1 cellular context compared by ENCODE assay signal in genomic region chr1:101004061-101004460, GRCh38.
TF ChIP-seq lines count a peak whose summit lies in the region.

No MANE protein-coding gene starts in this region.

TF ChIP-seq in HepG2, 621 proteins besides CTCF, POLR2A, EP300 and RAD21 (continued from another document and continues in another):
- TF ChIP-seq TFE3 (CRISPR knock-in tag; IDR thresholded peaks at IDR 0.05) (no peak; the same call in 1 of the 2 replicates), ZNF24 (IDR thresholded peaks at IDR 0.05) (0 out of 2 replicates have a peak, but pooled peaks have one; percentile 46), CCDC6 (CRISPR knock-in tag; IDR thresholded peaks at IDR 0.05) (no peak), ZNF3 (CRISPR knock-in tag; IDR thresholded peaks at IDR 0.05) (no peak), TRIM22 (IDR thresholded peaks at IDR 0.05) (no peak), FOXJ3 (CRISPR knock-in tag; IDR thresholded peaks at IDR 0.05; ENCODE audit: borderline replicate concordance) (peak; percentile 87; the same call in 1 of the 2 replicates), ZFP82 (CRISPR knock-in tag; IDR thresholded peaks at IDR 0.05; ENCODE audit: borderline replicate concordance) (no peak), ZNF597 (CRISPR knock-in tag; IDR thresholded peaks at IDR 0.05) (no peak), CERS6 (CRISPR knock-in tag; IDR thresholded peaks at IDR 0.05) (no peak), ZNF7 (CRISPR knock-in tag; IDR thresholded peaks at IDR 0.05) (no peak), RFX1 (IDR thresholded peaks at IDR 0.05) (no peak), MAFF (IDR thresholded peaks at IDR 0.05; ENCODE audit: low read depth, low read length) (no peak), SP4 (CRISPR knock-in tag; IDR thresholded peaks at IDR 0.05) (no peak), CENPX (CRISPR knock-in tag; IDR thresholded peaks at IDR 0.05) (no peak), ZNF331 (CRISPR knock-in tag; IDR thresholded peaks at IDR 0.05) (peak; percentile 72; the same call in 1 of the 2 replicates), ZNF343 (CRISPR knock-in tag; IDR thresholded peaks at IDR 0.05) (no peak), REST (IDR thresholded peaks at IDR 0.05; ENCODE audit: borderline replicate concordance in 1 of 2, low read depth in 1 of 2, low read length in 2 of 2) (peak in 1 of 2 experiments; percentile 65; a peak in 1 of 4 replicates), ATM (IDR thresholded peaks at IDR 0.05; ENCODE audit: borderline replicate concordance) (no peak; the same call in 1 of the 2 replicates), ZNF367 (CRISPR knock-in tag; IDR thresholded peaks at IDR 0.05; ENCODE audit: borderline replicate concordance) (no peak), SAFB2 (CRISPR knock-in tag; IDR thresholded peaks at IDR 0.05; ENCODE audit: borderline replicate concordance, low read depth) (no peak), ZNF780A (CRISPR knock-in tag; IDR thresholded peaks at IDR 0.05) (no peak), ZNF589 (CRISPR knock-in tag; conservative IDR thresholded peaks at IDR 0.05) (no peak), SALL2 (CRISPR knock-in tag; IDR thresholded peaks at IDR 0.05) (no peak), CSRNP1 (CRISPR knock-in tag; IDR thresholded peaks at IDR 0.05) (no peak), ZBTB8A (CRISPR knock-in tag; IDR thresholded peaks at IDR 0.05; ENCODE audit: borderline replicate concordance, low read depth) (no peak), FOSL2 (CRISPR knock-in tag; IDR thresholded peaks at IDR 0.05) (peak; percentile 39; the same call in 1 of the 2 replicates), THRA (CRISPR knock-in tag; IDR thresholded peaks at IDR 0.05; ENCODE audit: borderline replicate concordance) (0 out of 2 replicates have a peak, but pooled peaks have one; percentile 55), BORCS8-MEF2B (CRISPR knock-in tag; IDR thresholded peaks at IDR 0.05) (no peak), UBTF (CRISPR knock-in tag; IDR thresholded peaks at IDR 0.05) (no peak), E2F1 (CRISPR knock-in tag; IDR thresholded peaks at IDR 0.05) (no peak), TGIF2 (CRISPR knock-in tag; IDR thresholded peaks at IDR 0.05) (peak; percentile 54; the same call in 1 of the 2 replicates), GATAD1 (CRISPR knock-in tag; IDR thresholded peaks at IDR 0.05) (peak; percentile 51), ZNF317 (CRISPR knock-in tag; IDR thresholded peaks at IDR 0.05) (no peak), ZUFSP (CRISPR knock-in tag; IDR thresholded peaks at IDR 0.05; ENCODE audit: borderline replicate concordance) (no peak), FOXK2 (IDR thresholded peaks at IDR 0.05) (no peak), ZNF512B (CRISPR knock-in tag; IDR thresholded peaks at IDR 0.05; ENCODE audit: borderline replicate concordance) (no peak)
